In genomic region chr2:88372042-88372441, GRCh38 we compare ENCODE assay signal across 31 cellular contexts.
"Had no signal": no experiment of that assay in that cellular context is flagged by ENCODE, and none has a peak within 500 bp of the region (broad histone marks: within the 10 kb centered on the region; RNA-seq: fewer than 3 reads in every experiment).

No MANE protein-coding gene starts in this region.

- H3K4me3 ChIP-seq: neural progenitor cell, ovary, psoas muscle, skin epidermis, smooth muscle cell, spleen, stomach, thoracic aorta, thyroid gland, tibial nerve, upper lobe of left lung, vagina had no signal

- H3K27me3 ChIP-seq: neural progenitor cell, ovary, thyroid gland, tibial nerve, upper lobe of left lung, vagina had no signal

- DNase-seq: naive B cell; naive thymus-derived CD8-positive, alpha-beta T cell; occipital lobe; ovary; posterior cingulate gyrus; psoas muscle; right cardiac atrium; spleen; stimulated activated CD4-positive, alpha-beta T cell treated with anti-CD3 and anti-CD28 coated beads, Interleukin-12 subunit alpha, Interleukin-12 subunit beta, amount 100 ng/mL, for 4 hours; stimulated activated CD4-positive, alpha-beta T cell treated with anti-CD3 and anti-CD28 coated beads, Interleukin-1b, Interleukin-23, amount 100 ng/mL, for 48 hours; stimulated activated CD4-positive, alpha-beta T cell treated with anti-CD3 and anti-CD28 coated beads, Interleukin-4, amount 100 ng/mL, for 1 hour; stimulated activated CD4-positive, alpha-beta T cell treated with anti-CD3 and anti-CD28 coated beads, Interleukin-4, amount 100 ng/mL, for 4 hours; stimulated activated CD8-positive, alpha-beta memory T cell treated with anti-CD3 and anti-CD28 coated beads, Interleukin-4, amount 100 ng/mL, for 48 hours; stimulated activated naive B cell treated with anti-CD40 and anti-IgM and Interleukin-4, amounts not matched to agents 10 μg/mL and 1 μg/mL and 100 μg/mL, for 72 hours; stimulated activated naive CD4-positive, alpha-beta T cell treated with Interleukin-2 at 50 U/mL for 16 hours; stomach; thyroid gland; trophoblast cell; upper lobe of left lung had no signal

- H3K4me1 Mint-ChIP-seq: naive B cell; naive thymus-derived CD8-positive, alpha-beta T cell; nephron; stimulated activated naive B cell treated with anti-CD40 and anti-IgM and Interleukin-4, amounts not matched to agents 10 μg/mL and 1 μg/mL and 100 μg/mL, for 72 hours had no signal

- FAIRE-seq: urothelium cell line had no signal

- H3K4me3 Mint-ChIP-seq: naive B cell; naive thymus-derived CD8-positive, alpha-beta T cell; nephron; neural progenitor cell; stimulated activated naive B cell treated with anti-CD40 and anti-IgM and Interleukin-4, amounts not matched to agents 10 μg/mL and 1 μg/mL and 100 μg/mL, for 72 hours; stimulated activated naive CD8-positive, alpha-beta T cell treated with anti-CD3 and anti-CD28 coated beads, Interleukin-15, Interleukin-2, amounts not matched to agents 100 ng/mL and 50 ng/mL, for 24 hours had no signal

- H3K27ac Mint-ChIP-seq: naive B cell; naive thymus-derived CD8-positive, alpha-beta T cell; nephron; neural progenitor cell; progenitor cell of endocrine pancreas; stimulated activated naive B cell treated with anti-CD40 and anti-IgM and Interleukin-4, amounts not matched to agents 10 μg/mL and 1 μg/mL and 100 μg/mL, for 72 hours; stimulated activated naive CD8-positive, alpha-beta T cell treated with anti-CD3 and anti-CD28 coated beads, Interleukin-15, Interleukin-2, amounts not matched to agents 100 ng/mL and 50 ng/mL, for 24 hours had no signal

- H3K9ac ChIP-seq: neural progenitor cell, parathyroid adenoma had no signal

- H3K9me3 ChIP-seq: psoas muscle, thoracic aorta, thyroid gland, upper lobe of left lung, vagina had no signal

- H2AFZ ChIP-seq: neural progenitor cell, parathyroid adenoma had no signal

- H3K4me1 ChIP-seq: neural progenitor cell, parathyroid adenoma, psoas muscle, spleen, stomach, thyroid gland, tibial nerve, upper lobe of left lung, vagina had no signal

- ATAC-seq: naive thymus-derived CD8-positive, alpha-beta T cell; psoas muscle; right cardiac atrium; sciatic nerve; stimulated activated naive B cell treated with anti-CD40 and anti-IgM and Interleukin-4, amounts not matched to agents 10 μg/mL and 1 μg/mL and 100 μg/mL, for 72 hours had no signal

- H3K4me2 ChIP-seq: neural progenitor cell, smooth muscle cell had no signal

- H3K9me3 Mint-ChIP-seq: nephron, neural progenitor cell had no signal

- H3K79me2 ChIP-seq: parathyroid adenoma had no signal

- H3K36me3 Mint-ChIP-seq: neural progenitor cell; stimulated activated naive B cell treated with anti-CD40 and anti-IgM and Interleukin-4, amounts not matched to agents 10 μg/mL and 1 μg/mL and 100 μg/mL, for 72 hours had no signal

- H3K27ac ChIP-seq: neural progenitor cell, ovary, parathyroid adenoma, psoas muscle, skin epidermis, spleen, stomach, thoracic aorta, thyroid gland, tibial nerve, upper lobe of left lung, vagina had no signal

- H3K36me3 ChIP-seq: neural progenitor cell, ovary, spleen, stomach, thoracic aorta, thyroid gland, tibial nerve, upper lobe of left lung, vagina had no signal
